Comparison of ENCODE assay signal across 14 cellular contexts in genomic region chr21:37186983-37187382, GRCh38.
DNase-seq lines count a peak whose midpoint lies in the region; ATAC-seq and TF ChIP-seq lines count a peak whose summit lies in the region.
"Had no signal": no experiment of that assay in that cellular context is flagged by ENCODE, and none has a peak within 500 bp of the region (broad histone marks: within the 10 kb centered on the region; RNA-seq: fewer than 3 reads in every experiment).

No MANE protein-coding gene starts in this region.

- no peak overlapping the region for H3K27ac ChIP-seq in MM.1S (ENCODE audit: low read length)
- H3K27ac ChIP-seq: BLaER1 treated with 17β-estradiol and CSF1 and Interleukin-3, amounts not matched to agents 10 nM and 100 nM; GM23248 had no signal

- TF ChIP-seq CTCF in MCF 10A (IDR thresholded peaks at IDR 0.05; ENCODE audit: unreplicated experiment) (no peak), MM.1S (IDR thresholded peaks at IDR 0.05; ENCODE audit: low read length) (no peak)

- CTCF ChIA-PET in activated CD4-positive, alpha-beta memory T cell treated with anti-CD3 and anti-CD28 coated beads, Interleukin-2, amount 10 ng/mL, durations not matched to agents 7 days and 5 days (lab: Charles Lee) = no interaction called here
- CTCF ChIA-PET in activated CD4-positive, alpha-beta memory T cell treated with anti-CD3 and anti-CD28 coated beads for 36 hours (lab: Charles Lee) = interaction anchor here (0.6 kb wide), 1 partner anchor 378 kb away, joined by 4 read pairs; no protein-coding TSS in a partner anchor
- CTCF ChIA-PET in MCF 10A (lab: Yijun Ruan, JAX) = interaction anchor here (0.7 kb wide), 1 partner anchor 56 kb away, joined by 3 read pairs; no protein-coding TSS in a partner anchor

- H3K4me3 ChIP-seq in MM.1S (ENCODE audit: low read length) = no peak overlapping the region
- H3K4me3 ChIP-seq: BLaER1 treated with 17β-estradiol and CSF1 and Interleukin-3, amounts not matched to agents 10 nM and 100 nM; GM23248 had no signal

- H3K79me2 ChIP-seq in MM.1S (ENCODE audit: low read length) = no peaks in the 10 kb centered on the region

- no peaks in the 10 kb centered on the region for H3K9me3 ChIP-seq in MM.1S (replicated peaks; ENCODE audit: insufficient read depth, low read length)
- H3K9me3 ChIP-seq: BLaER1 treated with 17β-estradiol and CSF1 and Interleukin-3, amounts not matched to agents 10 nM and 100 nM had no signal

- H3K36me3 ChIP-seq in MM.1S (replicated peaks; ENCODE audit: insufficient read depth, low read length) = no peaks in the 10 kb centered on the region

- no peak overlapping the region for H3K4me2 ChIP-seq in MM.1S (ENCODE audit: low read depth, low read length)
- H3K4me2 ChIP-seq: BLaER1 treated with 17β-estradiol and CSF1 and Interleukin-3, amounts not matched to agents 10 nM and 100 nM had no signal

- peak overlapping the region; percentile 50 for H3K27ac Mint-ChIP-seq in activated CD4-positive, alpha-beta memory T cell treated with anti-CD3 and anti-CD28 coated beads, Interleukin-2, amount 10 ng/mL, durations not matched to agents 7 days and 5 days
- H3K27ac Mint-ChIP-seq in activated CD4-positive, alpha-beta memory T cell treated with anti-CD3 and anti-CD28 coated beads for 36 hours = no peak overlapping the region
- peak overlapping the region; percentile 61 for H3K27ac Mint-ChIP-seq in T-helper 2 cell treated with Interferon-gamma antibody and Interleukin-4, amounts not matched to agents 5 μg/mL and 100 μg/mL, for 36 hours
- peak overlapping the region; percentile 62 for H3K27ac Mint-ChIP-seq in activated T-helper 2 cell treated with anti-CD3 and anti-CD28 coated beads, Interferon-gamma antibody, Interleukin-2, Interleukin-4, amounts not matched to agents 10 μg/mL and 5 μg/mL and 100 μg/mL, durations not matched to agents 14 hours and 24 hours and 36 hours
- peak overlapping the region; percentile 39 for H3K27ac Mint-ChIP-seq in central memory CD8-positive, alpha-beta T cell (ENCODE audit: low read depth)
- no peak overlapping the region for H3K27ac Mint-ChIP-seq in MCF 10A (ENCODE audit: low read depth, unreplicated experiment)
- H3K27ac Mint-ChIP-seq: CD4-positive, CD25-positive, alpha-beta regulatory T cell had no signal

- H3F3A ChIP-seq in MM.1S (ENCODE audit: insufficient read depth, low read length) = no peaks in the 10 kb centered on the region

- H3K27me3 ChIP-seq in MM.1S (replicated peaks; ENCODE audit: insufficient read depth, low read length) = no peaks in the 10 kb centered on the region
- H3K27me3 ChIP-seq: BLaER1 treated with 17β-estradiol and CSF1 and Interleukin-3, amounts not matched to agents 10 nM and 100 nM had no signal

- no peaks in the 10 kb centered on the region for H3K27me3 Mint-ChIP-seq in activated CD4-positive, alpha-beta memory T cell treated with anti-CD3 and anti-CD28 coated beads, Interleukin-2, amount 10 ng/mL, durations not matched to agents 7 days and 5 days
- no peaks in the 10 kb centered on the region for H3K27me3 Mint-ChIP-seq in activated CD4-positive, alpha-beta memory T cell treated with anti-CD3 and anti-CD28 coated beads for 36 hours
- no peaks in the 10 kb centered on the region for H3K27me3 Mint-ChIP-seq in T-helper 2 cell treated with Interferon-gamma antibody and Interleukin-4, amounts not matched to agents 5 μg/mL and 100 μg/mL, for 36 hours (ENCODE audit: low read depth)
- H3K27me3 Mint-ChIP-seq in activated T-helper 2 cell treated with anti-CD3 and anti-CD28 coated beads, Interferon-gamma antibody, Interleukin-2, Interleukin-4, amounts not matched to agents 10 μg/mL and 5 μg/mL and 100 μg/mL, durations not matched to agents 14 hours and 24 hours and 36 hours (ENCODE audit: low read depth) = no peaks in the 10 kb centered on the region
- H3K27me3 Mint-ChIP-seq in central memory CD8-positive, alpha-beta T cell = no peaks in the 10 kb centered on the region
- no peaks in the 10 kb centered on the region for H3K27me3 Mint-ChIP-seq in MCF 10A (ENCODE audit: insufficient read depth, unreplicated experiment)
- H3K27me3 Mint-ChIP-seq: CD4-positive, CD25-positive, alpha-beta regulatory T cell had no signal

- DNase-seq in activated CD4-positive, alpha-beta memory T cell treated with anti-CD3 and anti-CD28 coated beads, Interleukin-2, amount 10 ng/mL, durations not matched to agents 7 days and 5 days = no peak
- DNase-seq in activated CD4-positive, alpha-beta memory T cell treated with anti-CD3 and anti-CD28 coated beads for 36 hours = no peak
- no peak for DNase-seq in T-helper 2 cell treated with Interferon-gamma antibody and Interleukin-4, amounts not matched to agents 5 μg/mL and 100 μg/mL, for 36 hours (ENCODE audit: low spot score)
- DNase-seq in activated T-helper 2 cell treated with anti-CD3 and anti-CD28 coated beads, Interferon-gamma antibody, Interleukin-2, Interleukin-4, amounts not matched to agents 10 μg/mL and 5 μg/mL and 100 μg/mL, durations not matched to agents 14 hours and 24 hours and 36 hours (ENCODE audit: low spot score) = no peak
- DNase-seq in central memory CD8-positive, alpha-beta T cell (ENCODE audit: low spot score in 2 of 2) = no peak
- DNase-seq in MCF 10A (ENCODE audit: unreplicated experiment) (no peak), NCI-H82 (lab: John Stamatoyannopoulos, UW) (no peak), MM.1S (no peak)
- DNase-seq: ACHN; CD4-positive, CD25-positive, alpha-beta regulatory T cell; DMS53; GM23248 had no signal

- no peaks in the 10 kb centered on the region for H4K20me1 ChIP-seq in MM.1S (ENCODE audit: insufficient read depth, low read length)
- H4K20me1 ChIP-seq: BLaER1 treated with 17β-estradiol and CSF1 and Interleukin-3, amounts not matched to agents 10 nM and 100 nM had no signal

- no peaks in the 10 kb centered on the region for H3K9me2 ChIP-seq in MM.1S (replicated peaks; ENCODE audit: insufficient read depth, low read length)

- no peak overlapping the region for H3K4me3 Mint-ChIP-seq in activated CD4-positive, alpha-beta memory T cell treated with anti-CD3 and anti-CD28 coated beads, Interleukin-2, amount 10 ng/mL, durations not matched to agents 7 days and 5 days
- no peak overlapping the region for H3K4me3 Mint-ChIP-seq in activated CD4-positive, alpha-beta memory T cell treated with anti-CD3 and anti-CD28 coated beads for 36 hours
- H3K4me3 Mint-ChIP-seq in T-helper 2 cell treated with Interferon-gamma antibody and Interleukin-4, amounts not matched to agents 5 μg/mL and 100 μg/mL, for 36 hours = no peak overlapping the region
- no peak overlapping the region for H3K4me3 Mint-ChIP-seq in activated T-helper 2 cell treated with anti-CD3 and anti-CD28 coated beads, Interferon-gamma antibody, Interleukin-2, Interleukin-4, amounts not matched to agents 10 μg/mL and 5 μg/mL and 100 μg/mL, durations not matched to agents 14 hours and 24 hours and 36 hours (ENCODE audit: low read depth)
- no peak overlapping the region for H3K4me3 Mint-ChIP-seq in central memory CD8-positive, alpha-beta T cell
- H3K4me3 Mint-ChIP-seq in MCF 10A (ENCODE audit: unreplicated experiment) = no peak overlapping the region
- H3K4me3 Mint-ChIP-seq: CD4-positive, CD25-positive, alpha-beta regulatory T cell had no signal

- no peak overlapping the region for H2AFZ ChIP-seq in MM.1S (ENCODE audit: low read length)
- H2AFZ ChIP-seq: GM23248 had no signal

- ATAC-seq in central memory CD8-positive, alpha-beta T cell (replicated peaks; ENCODE audit: extremely low read depth, poor library complexity, severe bottlenecking) = no peak
- ATAC-seq: HCT116 had no signal

- intact Hi-C loops in activated CD4-positive, alpha-beta memory T cell treated with anti-CD3 and anti-CD28 coated beads for 36 hours (cut with micrococcal nuclease) = no loop called here
- intact Hi-C loops in activated T-helper 2 cell treated with anti-CD3 and anti-CD28 coated beads, Interferon-gamma antibody, Interleukin-2, Interleukin-4, amounts not matched to agents 10 μg/mL and 5 μg/mL and 100 μg/mL, durations not matched to agents 14 hours and 24 hours and 36 hours (cut with micrococcal nuclease) = no loop called here
- intact Hi-C loops in MCF 10A (cut with micrococcal nuclease) = no loop called here

- peaks cover 40% of the 10 kb centered on the region for H3K36me3 Mint-ChIP-seq in activated CD4-positive, alpha-beta memory T cell treated with anti-CD3 and anti-CD28 coated beads, Interleukin-2, amount 10 ng/mL, durations not matched to agents 7 days and 5 days (ENCODE audit: low read depth)
- peaks cover 40% of the 10 kb centered on the region for H3K36me3 Mint-ChIP-seq in activated CD4-positive, alpha-beta memory T cell treated with anti-CD3 and anti-CD28 coated beads for 36 hours
- H3K36me3 Mint-ChIP-seq in T-helper 2 cell treated with Interferon-gamma antibody and Interleukin-4, amounts not matched to agents 5 μg/mL and 100 μg/mL, for 36 hours (ENCODE audit: low read depth) = peaks cover 43% of the 10 kb centered on the region
- H3K36me3 Mint-ChIP-seq in activated T-helper 2 cell treated with anti-CD3 and anti-CD28 coated beads, Interferon-gamma antibody, Interleukin-2, Interleukin-4, amounts not matched to agents 10 μg/mL and 5 μg/mL and 100 μg/mL, durations not matched to agents 14 hours and 24 hours and 36 hours (ENCODE audit: low read depth) = peaks cover 59% of the 10 kb centered on the region
- H3K36me3 Mint-ChIP-seq in central memory CD8-positive, alpha-beta T cell (ENCODE audit: insufficient read depth) = peaks cover 43% of the 10 kb centered on the region
- H3K36me3 Mint-ChIP-seq in MCF 10A (ENCODE audit: insufficient read depth, unreplicated experiment) = peaks cover 90% of the 10 kb centered on the region

- H3K9me3 Mint-ChIP-seq in activated CD4-positive, alpha-beta memory T cell treated with anti-CD3 and anti-CD28 coated beads, Interleukin-2, amount 10 ng/mL, durations not matched to agents 7 days and 5 days = no peaks in the 10 kb centered on the region
- H3K9me3 Mint-ChIP-seq in activated CD4-positive, alpha-beta memory T cell treated with anti-CD3 and anti-CD28 coated beads for 36 hours = no peaks in the 10 kb centered on the region
- H3K9me3 Mint-ChIP-seq in T-helper 2 cell treated with Interferon-gamma antibody and Interleukin-4, amounts not matched to agents 5 μg/mL and 100 μg/mL, for 36 hours = no peaks in the 10 kb centered on the region
- H3K9me3 Mint-ChIP-seq in activated T-helper 2 cell treated with anti-CD3 and anti-CD28 coated beads, Interferon-gamma antibody, Interleukin-2, Interleukin-4, amounts not matched to agents 10 μg/mL and 5 μg/mL and 100 μg/mL, durations not matched to agents 14 hours and 24 hours and 36 hours = no peaks in the 10 kb centered on the region
- no peaks in the 10 kb centered on the region for H3K9me3 Mint-ChIP-seq in central memory CD8-positive, alpha-beta T cell
- no peaks in the 10 kb centered on the region for H3K9me3 Mint-ChIP-seq in MCF 10A (ENCODE audit: unreplicated experiment)
- H3K9me3 Mint-ChIP-seq: CD4-positive, CD25-positive, alpha-beta regulatory T cell had no signal

- BruUV-seq in MCF 10A (replicated peaks; lab: Mats Ljungman, UMichigan) = no TSS peak

- peaks cover 24% of the 10 kb centered on the region for H3K4me1 Mint-ChIP-seq in activated CD4-positive, alpha-beta memory T cell treated with anti-CD3 and anti-CD28 coated beads, Interleukin-2, amount 10 ng/mL, durations not matched to agents 7 days and 5 days
- peaks cover 13% of the 10 kb centered on the region for H3K4me1 Mint-ChIP-seq in activated CD4-positive, alpha-beta memory T cell treated with anti-CD3 and anti-CD28 coated beads for 36 hours (ENCODE audit: low read depth)
- peaks cover 19% of the 10 kb centered on the region for H3K4me1 Mint-ChIP-seq in T-helper 2 cell treated with Interferon-gamma antibody and Interleukin-4, amounts not matched to agents 5 μg/mL and 100 μg/mL, for 36 hours (ENCODE audit: low read depth)
- peaks cover 14% of the 10 kb centered on the region for H3K4me1 Mint-ChIP-seq in activated T-helper 2 cell treated with anti-CD3 and anti-CD28 coated beads, Interferon-gamma antibody, Interleukin-2, Interleukin-4, amounts not matched to agents 10 μg/mL and 5 μg/mL and 100 μg/mL, durations not matched to agents 14 hours and 24 hours and 36 hours (ENCODE audit: low read depth)
- H3K4me1 Mint-ChIP-seq in central memory CD8-positive, alpha-beta T cell = no peaks in the 10 kb centered on the region
- no peaks in the 10 kb centered on the region for H3K4me1 Mint-ChIP-seq in MCF 10A (ENCODE audit: insufficient read depth, unreplicated experiment)

- H3K9ac ChIP-seq in MM.1S (ENCODE audit: low read length) = no peak overlapping the region
- H3K9ac ChIP-seq: BLaER1 treated with 17β-estradiol and CSF1 and Interleukin-3, amounts not matched to agents 10 nM and 100 nM; GM23248 had no signal

- POLR2A ChIA-PET in activated CD4-positive, alpha-beta memory T cell treated with anti-CD3 and anti-CD28 coated beads, Interleukin-2, amount 10 ng/mL, durations not matched to agents 7 days and 5 days (lab: Charles Lee) = no interaction called here
- POLR2A ChIA-PET in activated CD4-positive, alpha-beta memory T cell treated with anti-CD3 and anti-CD28 coated beads for 36 hours (lab: Charles Lee) = no interaction called here
- POLR2A ChIA-PET in MCF 10A (lab: Yijun Ruan, JAX) = no interaction called here

- no peaks in the 10 kb centered on the region for H3K4me1 ChIP-seq in MM.1S (ENCODE audit: low read length)
- H3K4me1 ChIP-seq: BLaER1 treated with 17β-estradiol and CSF1 and Interleukin-3, amounts not matched to agents 10 nM and 100 nM had no signal

Comparison
In these comparisons a context has a peak if more than half of its experiments do, and no peak if none do; other contexts are left out.
1. H3K27ac Mint-ChIP-seq: peak in activated CD4-positive, alpha-beta memory T cell treated with anti-CD3 and anti-CD28 coated beads, Interleukin-2, amount 10 ng/mL, durations not matched to agents 7 days and 5 days (single experiment), T-helper 2 cell treated with Interferon-gamma antibody and Interleukin-4, amounts not matched to agents 5 μg/mL and 100 μg/mL, for 36 hours (single experiment), activated T-helper 2 cell treated with anti-CD3 and anti-CD28 coated beads, Interferon-gamma antibody, Interleukin-2, Interleukin-4, amounts not matched to agents 10 μg/mL and 5 μg/mL and 100 μg/mL, durations not matched to agents 14 hours and 24 hours and 36 hours (single experiment) and central memory CD8-positive, alpha-beta T cell (single experiment); none in activated CD4-positive, alpha-beta memory T cell treated with anti-CD3 and anti-CD28 coated beads for 36 hours (single experiment) and MCF 10A (single experiment).